In genomic region chr12:40693503-40693863, GRCh38 we compare ENCODE assay signal across 11 cellular contexts. TPM values are rescaled to one million over a fixed set of nuclear protein-coding genes. Genes with fewer than 3 reads are reported as not detected.
DNase-seq lines count a peak whose midpoint lies in the region; ATAC-seq and TF ChIP-seq lines count a peak whose summit lies in the region.
"Had no signal": no experiment of that assay in that cellular context is flagged by ENCODE, and none has a peak within 500 bp of the region (broad histone marks: within the 10 kb centered on the region; RNA-seq: fewer than 3 reads in every experiment).

No MANE protein-coding gene starts in this region.

- TF ChIP-seq POLR2A in heart left ventricle (IDR thresholded peaks at IDR 0.05), result no peak
- no peak for TF ChIP-seq POLR2A in uterus (IDR thresholded peaks at IDR 0.05)

- no peak for ATAC-seq in heart left ventricle
- no peak for ATAC-seq in HG03460 (IDR thresholded peaks at IDR 0.05; ENCODE audit: unreplicated experiment)
- no peak for ATAC-seq in GM19455 (IDR thresholded peaks at IDR 0.05; ENCODE audit: unreplicated experiment)

- H3K27ac ChIP-seq in cardiac muscle cell, result no peak overlapping the region
- H3K27ac ChIP-seq in heart left ventricle, result no peak overlapping the region
- no peak overlapping the region for H3K27ac ChIP-seq in colonic mucosa
- no peak overlapping the region for H3K27ac ChIP-seq in uterus
- H3K27ac ChIP-seq: neutrophil, thyroid gland had no signal

- no peak for TF ChIP-seq CTCF in cardiac muscle cell (IDR thresholded peaks at IDR 0.05; ENCODE audit: low read depth, low read length)
- TF ChIP-seq CTCF in heart left ventricle (IDR thresholded peaks at IDR 0.05), result no peak
- no peak for TF ChIP-seq CTCF in colonic mucosa (IDR thresholded peaks at IDR 0.05)
- no peak for TF ChIP-seq CTCF in uterus (IDR thresholded peaks at IDR 0.05)

- H3K9ac ChIP-seq in colonic mucosa (ENCODE audit: low read depth in 2 of 2, low read length in 2 of 2), result no peak overlapping the region

- intact Hi-C loops in heart left ventricle (cut with DNase I) (no loop called here), colonic mucosa (cut with DNase I) (no loop called here), uterus (cut with DNase I; ENCODE audit: low total_unique reads) (no loop called here)

- H3K27me3 ChIP-seq in cardiac muscle cell, result peaks cover 42% of the 10 kb centered on the region
- H3K27me3 ChIP-seq in heart left ventricle, result peaks cover 2 to 44% (median 24%) of the 10 kb centered on the region in 9 donors
- H3K27me3 ChIP-seq in colonic mucosa, result peaks cover 15% of the 10 kb centered on the region
- peaks cover 0 to 16% of the 10 kb centered on the region in 2 donors for H3K27me3 ChIP-seq in uterus

- 9 to 12% (median 10%) methylated on average over 12 of the region's 12 CpGs for WGBS in heart left ventricle, 4 donors

- DNase-seq in cardiac muscle cell (ENCODE audit: low read depth in 1 of 2, low spot score in 1 of 2) (peak in 1 of 2 donors; percentile 72), heart left ventricle (no peak), colonic mucosa (peak; percentile 18), mucosa of gallbladder (ENCODE audit: low spot score) (peak; percentile 15), uterus (peak; percentile 22 to 24)
- no peak for DNase-seq in activated T-cell treated with anti-CD3 and anti-CD28 coated beads, Interleukin-2, amount 50 U/mL, for 1 hour
- DNase-seq: IMR-90 had no signal

- H3K36me3 ChIP-seq in cardiac muscle cell, result no peaks in the 10 kb centered on the region
- H3K36me3 ChIP-seq in heart left ventricle, result no peaks in the 10 kb centered on the region
- H3K36me3 ChIP-seq in colonic mucosa, result no peaks in the 10 kb centered on the region
- H3K36me3 ChIP-seq in uterus, result no peaks in the 10 kb centered on the region
- H3K36me3 ChIP-seq: neutrophil, thyroid gland had no signal

- H3K4me3 ChIP-seq in cardiac muscle cell (peak overlapping the region; percentile 41), heart left ventricle (peak overlapping the region in 6 of 12 donors; percentile 10 to 44 (median 31)), colonic mucosa (no peak overlapping the region), uterus (peak overlapping the region; percentile 45 to 59)

- H3K9me3 ChIP-seq in cardiac muscle cell (ENCODE audit: low read depth) (no peaks in the 10 kb centered on the region), heart left ventricle (no peaks in the 10 kb centered on the region), colonic mucosa (no peaks in the 10 kb centered on the region), uterus (no peaks in the 10 kb centered on the region)
- H3K9me3 ChIP-seq: neutrophil, thyroid gland had no signal

- H3K4me1 ChIP-seq in cardiac muscle cell (ENCODE audit: low read depth), result no peaks in the 10 kb centered on the region
- H3K4me1 ChIP-seq in heart left ventricle, result peaks cover 0 to 18% (median 6%) of the 10 kb centered on the region in 12 donors
- H3K4me1 ChIP-seq in colonic mucosa, result no peaks in the 10 kb centered on the region
- peaks cover 0 to 14% of the 10 kb centered on the region in 2 donors for H3K4me1 ChIP-seq in uterus

RNA-seq across cellular contexts. Expression of gene CNTN1, which starts 1.2 kb away (rescaled TPM):
- 4.7 and 5.1 TPM in 2 replicates for total RNA-seq in cardiac muscle cell
- 1.6 and 4.2 TPM in 2 replicates for polyA plus RNA-seq in cardiac muscle cell
- total RNA-seq in heart left ventricle, result under 1 TPM in 7 of 9 donors, not detected in 2; 0.13 to 0.66 (median 0.27) TPM
- under 1 TPM; 0.01 to 0.04 TPM for polyA plus RNA-seq in heart left ventricle
- 1 to 10 TPM in 1 of 2 donors, under 1 TPM in 1; 0.77 to 4.4 TPM for total RNA-seq in colonic mucosa
- total RNA-seq in mucosa of gallbladder, result 38.6 TPM
- total RNA-seq in uterus, result 100 to 1,000 TPM in 1 of 4 donors, 10 to 100 TPM in 1, 1 to 10 TPM in 2; 1.5 to 124 (median 11.0) TPM

Comparison
In these comparisons a context has a peak if more than half of its experiments do, and no peak if none do; other contexts are left out.
1. DNase-seq: peak in colonic mucosa (single experiment), mucosa of gallbladder (single experiment) and uterus (2 of 2); none in heart left ventricle (0 of 5) and activated T-cell treated with anti-CD3 and anti-CD28 coated beads, Interleukin-2, amount 50 U/mL, for 1 hour (single experiment).